Comparison of ENCODE assay signal across 8 cellular contexts in genomic region chr2:177147093-177147694, GRCh38.
DNase-seq lines count a peak whose midpoint lies in the region; ATAC-seq and TF ChIP-seq lines count a peak whose summit lies in the region.

No MANE protein-coding gene starts in this region.

- no peak overlapping the region for H3K27ac Mint-ChIP-seq in brain

- peaks cover 28% of the 10 kb centered on the region for H3K4me1 Mint-ChIP-seq in brain

- ATAC-seq in GM18505 (IDR thresholded peaks at IDR 0.05; ENCODE audit: unreplicated experiment) (peak; percentile 53), HG03432 (IDR thresholded peaks at IDR 0.05; ENCODE audit: unreplicated experiment) (peak; percentile 53), left lobe of liver (peak; percentile 69), GM21737 (IDR thresholded peaks at IDR 0.05; ENCODE audit: unreplicated experiment) (no peak)

- peak; percentile 75 to 80 for TF ChIP-seq CTCF in brain (conservative IDR thresholded peaks at IDR 0.05)

- H3K27me3 Mint-ChIP-seq in brain: peaks cover 49% of the 10 kb centered on the region

- no peak for TF ChIP-seq POLR2A in GM18505 (IDR thresholded peaks at IDR 0.05; ENCODE audit: borderline replicate concordance, extremely low read depth, insufficient read depth, insufficient read length)

- H3K4me3 Mint-ChIP-seq in brain: peak overlapping the region; percentile 18 to 87 (median 47)

- no peaks in the 10 kb centered on the region for H3K9me3 Mint-ChIP-seq in brain

- DNase-seq in CD1c-positive myeloid dendritic cell (ENCODE audit: extremely low spot score): peak; percentile 70
- DNase-seq in NCI-H69 (lab: John Stamatoyannopoulos, UW): peak; percentile 70
- no peak for DNase-seq in left lobe of liver (ENCODE audit: low spot score)
- no peak for DNase-seq in ureter (ENCODE audit: low spot score)

- no peaks in the 10 kb centered on the region for H3K36me3 Mint-ChIP-seq in brain

Comparison
In these comparisons a context has a peak if more than half of its experiments do, and no peak if none do; other contexts are left out.
1. DNase-seq: peak in CD1c-positive myeloid dendritic cell (single experiment) and NCI-H69 (single experiment); none in left lobe of liver (single experiment) and ureter (single experiment).